Comparison of ENCODE assay signal across 8 cellular contexts in genomic region chr3:168040624-168041208, GRCh38. TPM values are rescaled to one million over a fixed set of nuclear protein-coding genes. Genes with fewer than 3 reads are reported as not detected.
DNase-seq lines count a peak whose midpoint lies in the region; ATAC-seq, FAIRE-seq and TF ChIP-seq lines count a peak whose summit lies in the region.

No MANE protein-coding gene starts in this region.

- DNase-seq in Calu3 (peak; percentile 22), NCI-H460 (ENCODE audit: extremely low read depth, low read depth) (peak; percentile 39), astrocyte of the spinal cord (ENCODE audit: low read depth, low spot score) (peak; percentile 72), kidney (no peak)
- DNase-seq in effector memory CD8-positive, alpha-beta T cell = no peak

- no peaks in the 10 kb centered on the region for H3K9me3 Mint-ChIP-seq in Calu3 (ENCODE audit: low read depth, unreplicated experiment)
- H3K9me3 Mint-ChIP-seq in effector memory CD8-positive, alpha-beta T cell = no peaks in the 10 kb centered on the region

- no peaks in the 10 kb centered on the region for H3K4me1 Mint-ChIP-seq in Calu3 (ENCODE audit: low read depth, unreplicated experiment)
- no peaks in the 10 kb centered on the region for H3K4me1 Mint-ChIP-seq in effector memory CD8-positive, alpha-beta T cell (ENCODE audit: low read depth in 2 of 2)

- FAIRE-seq in kidney (lab: Jason Lieb, UNC) = no peak

- H3K9ac ChIP-seq in kidney (ENCODE audit: low read length in 2 of 2) = no peak overlapping the region

- peaks cover 7% of the 10 kb centered on the region for H3K36me3 Mint-ChIP-seq in Calu3 (ENCODE audit: insufficient read depth, unreplicated experiment)
- H3K36me3 Mint-ChIP-seq in effector memory CD8-positive, alpha-beta T cell (ENCODE audit: insufficient read depth) = no peaks in the 10 kb centered on the region

- no peak overlapping the region for H3K4me3 Mint-ChIP-seq in Calu3 (ENCODE audit: low read depth, unreplicated experiment)
- H3K4me3 Mint-ChIP-seq in effector memory CD8-positive, alpha-beta T cell = no peak overlapping the region

- in situ Hi-C loops in astrocyte of the spinal cord (cut with HindIII; ENCODE audit: low sequenced_read_pairs) = no loop called here

- no TSS peak for BruUV-seq in Calu3 (replicated peaks; lab: Mats Ljungman, UMichigan)

- H3K27ac Mint-ChIP-seq in Calu3 (ENCODE audit: unreplicated experiment) = no peak overlapping the region
- H3K27ac Mint-ChIP-seq in effector memory CD8-positive, alpha-beta T cell = no peak overlapping the region

- peak; percentile 80 for TF ChIP-seq CTCF in Calu3 (IDR thresholded peaks at IDR 0.05; ENCODE audit: unreplicated experiment)
- TF ChIP-seq CTCF in astrocyte of the spinal cord (IDR thresholded peaks at IDR 0.05; ENCODE audit: low read depth, low read length) = peak; percentile 82
- peak; percentile 19 for TF ChIP-seq CTCF in kidney (IDR thresholded peaks at IDR 0.05; ENCODE audit: borderline replicate concordance, extremely low read depth, insufficient read depth)

- H3K9me3 ChIP-seq in kidney (ENCODE audit: control insufficient read depth in 1 of 2, low read length in 2 of 2) = no peaks in the 10 kb centered on the region

- ATAC-seq in GM19328 (IDR thresholded peaks at IDR 0.05; ENCODE audit: unreplicated experiment) (peak; percentile 55), HG03280 (IDR thresholded peaks at IDR 0.05; ENCODE audit: unreplicated experiment) (peak; percentile 76)
- ATAC-seq in activated CD4-positive, CD25-positive, alpha-beta regulatory T cell treated with anti-CD3 and anti-CD28 coated beads, Interleukin-2, amount 50 U/mL, for 24 hours = no peak
- no peak for ATAC-seq in effector memory CD8-positive, alpha-beta T cell (replicated peaks)

- no peak overlapping the region for H3K27ac ChIP-seq in kidney (ENCODE audit: low read depth in 2 of 2, low read length in 2 of 2)

- H3K4me1 ChIP-seq in kidney (ENCODE audit: control insufficient read depth in 1 of 2, insufficient read depth in 1 of 2, low read depth in 1 of 2, low read length in 2 of 2) = no peaks in the 10 kb centered on the region

- H3K4me3 ChIP-seq in astrocyte of the spinal cord (ENCODE audit: low read depth, low read length) (no peak overlapping the region), kidney (ENCODE audit: low read length in 2 of 2) (no peak overlapping the region)

- intact Hi-C loops in Calu3 (cut with micrococcal nuclease; ENCODE audit: unreplicated experiment) (loop anchor here (1.0 to 5.0 kb wide), 3 partner anchors 112 to 633 kb away; no protein-coding TSS in a partner anchor), kidney (cut with DNase I) (no loop called here)

- no peaks in the 10 kb centered on the region for H3K27me3 Mint-ChIP-seq in Calu3 (ENCODE audit: unreplicated experiment)
- no peaks in the 10 kb centered on the region for H3K27me3 Mint-ChIP-seq in effector memory CD8-positive, alpha-beta T cell

- CTCF ChIA-PET in Calu3 (lab: Charles Lee) = interaction anchor here (0.6 to 1.8 kb wide), 8 partner anchors 9 to 660 kb away, joined by 3 to 5 read pairs (median 4); no protein-coding TSS in a partner anchor

- H3K36me3 ChIP-seq in kidney (ENCODE audit: control insufficient read depth in 1 of 2, insufficient read depth in 2 of 2, low read length in 2 of 2) = peaks cover 5 to 15% of the 10 kb centered on the region in 2 donors

RNA-seq across cellular contexts. Expression of gene GOLIM4, which starts 55.0 kb away (rescaled TPM):
- total RNA-seq in Calu3 (2022) (46.5 and 53.8 TPM in 2 replicates), kidney (29.9 TPM)
- total RNA-seq in NCI-H460 (2014; rRNA removed; shearing (Covaris generic)) = 20.5 and 26.0 TPM in 2 replicates
- polyA plus RNA-seq in NCI-H460 (2014; cell fraction: nucleus; rRNA removed) = 10.8 and 13.1 TPM in 2 replicates
- polyA plus RNA-seq in kidney (ENCODE audit: insufficient read depth, low read depth, low replicate concordance) = 15.5 TPM

Comparison
In these comparisons a context has a peak if more than half of its experiments do, and no peak if none do; other contexts are left out.
1. DNase-seq: peak in Calu3 (single experiment), NCI-H460 (single experiment) and astrocyte of the spinal cord (single experiment); none in kidney (single experiment) and effector memory CD8-positive, alpha-beta T cell (0 of 3).
2. CTCF ChIP-seq: peak in every context shown above with its lines; median percentile 82 in astrocyte of the spinal cord; 80 in Calu3; 19 in kidney.
3. ATAC-seq: peak in GM19328 (single experiment) and HG03280 (single experiment); none in activated CD4-positive, CD25-positive, alpha-beta regulatory T cell treated with anti-CD3 and anti-CD28 coated beads, Interleukin-2, amount 50 U/mL, for 24 hours (0 of 2) and effector memory CD8-positive, alpha-beta T cell (single experiment).